ENCODE assay signal across 30 cellular contexts in the genomic region with DNA sequence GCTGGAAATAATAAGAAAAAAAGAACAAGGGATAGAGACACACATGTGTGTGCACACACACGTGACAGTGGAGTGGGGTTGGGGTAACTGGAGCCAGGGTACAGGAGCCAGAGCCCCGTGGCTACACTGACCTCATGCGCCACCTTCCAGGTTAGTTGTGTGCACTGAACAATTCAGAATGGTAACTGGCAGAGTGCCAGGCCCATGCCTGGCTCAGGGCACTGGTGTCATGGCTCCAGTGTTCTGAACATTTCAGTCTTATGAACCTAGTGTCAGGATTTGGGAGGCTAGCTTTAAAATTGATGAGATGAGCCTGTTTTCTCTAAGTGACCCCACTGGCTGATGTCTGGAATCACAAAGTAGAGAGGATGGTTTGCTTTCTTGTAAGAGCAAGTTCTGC.
"Had no signal": no experiment of that assay in that cellular context is flagged by ENCODE, and none has a peak within 500 bp of the region (broad histone marks: within the 10 kb centered on the region; RNA-seq: fewer than 3 reads in every experiment).

No MANE protein-coding gene starts in this region.

- DNase-seq: dermis blood vessel endothelial cell; effector memory CD4-positive, alpha-beta T cell; foreskin keratinocyte; heart left ventricle; kidney; mesenchymal stem cell; mucosa of descending colon; naive B cell; pancreas; stimulated activated CD4-positive, alpha-beta T cell treated with anti-CD3 and anti-CD28 coated beads, Interleukin-12 subunit alpha, Interleukin-12 subunit beta, amount 100 ng/mL, for 4 hours; stimulated activated CD4-positive, alpha-beta T cell treated with anti-CD3 and anti-CD28 coated beads, Interleukin-1b, Interleukin-23, amount 100 ng/mL, for 48 hours; stimulated activated CD4-positive, alpha-beta T cell treated with anti-CD3 and anti-CD28 coated beads, Interleukin-4, amount 100 ng/mL, for 1 hour; stimulated activated CD8-positive, alpha-beta memory T cell treated with anti-CD3 and anti-CD28 coated beads, Interleukin-4, amount 100 ng/mL, for 48 hours; stimulated activated naive CD4-positive, alpha-beta T cell; stimulated activated naive CD8-positive, alpha-beta T cell treated with anti-CD3 and anti-CD28 coated beads, Interleukin-15, amount 100 ng/mL, for 72 hours; transverse colon; upper lobe of right lung; uterus had no signal

- H3K9me3 ChIP-seq: esophagus muscularis mucosa, gastroesophageal sphincter, heart left ventricle, mucosa of descending colon, neutrophil, pancreas, suprapubic skin, transverse colon, upper lobe of right lung, uterus had no signal

- H3K4me3 Mint-ChIP-seq: mesothelial cell of epicardium; naive B cell; natural killer cell treated with Interleukin-12 subunit alpha and Interleukin-12 subunit beta and Interleukin-15 and Interleukin-18, amount 100 ng/mL, for 72 hours; neural crest cell; stimulated activated naive CD8-positive, alpha-beta T cell treated with anti-CD3 and anti-CD28 coated beads, Interleukin-15, amount 100 ng/mL, for 72 hours had no signal

- H3K4me1 ChIP-seq: esophagus muscularis mucosa, foreskin keratinocyte, gastroesophageal sphincter, heart left ventricle, pancreas, suprapubic skin, transverse colon, upper lobe of right lung, uterus had no signal

- H3K4me2 ChIP-seq: hepatocyte, smooth muscle cell had no signal

- ATAC-seq: foreskin keratinocyte; gastroesophageal sphincter; heart left ventricle; left lobe of liver; mucosa of descending colon; natural killer cell treated with Interleukin-12 subunit alpha and Interleukin-12 subunit beta and Interleukin-15 and Interleukin-18, amount 100 ng/mL, for 72 hours; pancreas; sciatic nerve; stimulated activated naive CD8-positive, alpha-beta T cell treated with anti-CD3 and anti-CD28 coated beads, Interleukin-15, amount 100 ng/mL, for 72 hours; upper lobe of right lung had no signal

- H3K4me3 ChIP-seq: esophagus muscularis mucosa, gastroesophageal sphincter, heart left ventricle, hepatocyte, mucosa of descending colon, pancreas, smooth muscle cell, suprapubic skin, transverse colon, upper lobe of right lung, uterus had no signal

- H3K79me2 ChIP-seq: hepatocyte had no signal

- H2AFZ ChIP-seq: hepatocyte had no signal

- H3K27ac ChIP-seq: esophagus muscularis mucosa, foreskin keratinocyte, gastroesophageal sphincter, heart left ventricle, hepatocyte, neutrophil, pancreas, suprapubic skin, transverse colon, upper lobe of right lung, uterus had no signal

- H3K36me3 Mint-ChIP-seq: mesothelial cell of epicardium; naive B cell; natural killer cell treated with Interleukin-12 subunit alpha and Interleukin-12 subunit beta and Interleukin-15 and Interleukin-18, amount 100 ng/mL, for 72 hours had no signal

- H3K4me1 Mint-ChIP-seq: mesothelial cell of epicardium, naive B cell had no signal

- FAIRE-seq: endothelial cell of umbilical vein, kidney, pancreas had no signal

- H3K27me3 Mint-ChIP-seq: stimulated activated naive CD8-positive, alpha-beta T cell treated with anti-CD3 and anti-CD28 coated beads, Interleukin-15, amount 100 ng/mL, for 72 hours had no signal

- H3K27me3 ChIP-seq: esophagus muscularis mucosa, foreskin keratinocyte, gastroesophageal sphincter, neutrophil, pancreas, suprapubic skin, transverse colon, upper lobe of right lung, uterus had no signal

- H3K27ac Mint-ChIP-seq: mesothelial cell of epicardium; natural killer cell treated with Interleukin-12 subunit alpha and Interleukin-12 subunit beta and Interleukin-15 and Interleukin-18, amount 100 ng/mL, for 72 hours; stimulated activated naive CD8-positive, alpha-beta T cell treated with anti-CD3 and anti-CD28 coated beads, Interleukin-15, amount 100 ng/mL, for 72 hours had no signal

- H3K36me3 ChIP-seq: esophagus muscularis mucosa, gastroesophageal sphincter, heart left ventricle, neutrophil, pancreas, suprapubic skin, transverse colon, upper lobe of right lung, uterus had no signal

- H3K9me3 Mint-ChIP-seq: mesothelial cell of epicardium; natural killer cell treated with Interleukin-12 subunit alpha and Interleukin-12 subunit beta and Interleukin-15 and Interleukin-18, amount 100 ng/mL, for 72 hours; stimulated activated naive CD8-positive, alpha-beta T cell treated with anti-CD3 and anti-CD28 coated beads, Interleukin-15, amount 100 ng/mL, for 72 hours had no signal
